10 cellular contexts compared by ENCODE assay signal in genomic region chr1:226733876-226734414, GRCh38. TPM values are rescaled to one million over a fixed set of nuclear protein-coding genes. Genes with fewer than 3 reads are reported as not detected.
DNase-seq lines count a peak whose midpoint lies in the region; ATAC-seq and TF ChIP-seq lines count a peak whose summit lies in the region.
"Had no signal": no experiment of that assay in that cellular context is flagged by ENCODE, and none has a peak within 500 bp of the region (broad histone marks: within the 10 kb centered on the region; RNA-seq: fewer than 3 reads in every experiment).

No MANE protein-coding gene starts in this region.

- H3K4ac ChIP-seq in IMR-90 (ENCODE audit: low read depth, low read length), result no peak overlapping the region

- no peak overlapping the region for H2BK20ac ChIP-seq in IMR-90 (ENCODE audit: low read depth, low read length)

- no peaks in the 10 kb centered on the region for H3K9me1 ChIP-seq in IMR-90 (ENCODE audit: insufficient read depth, low read length)

- TF ChIP-seq CTCF in IMR-90 (conservative IDR thresholded peaks at IDR 0.05; ENCODE audit: low read depth, low read length) (no peak), nephron (IDR thresholded peaks at IDR 0.05; ENCODE audit: unreplicated experiment in 3 of 3) (no peak)

- DNase-seq in IMR-90 (peak; percentile 41), H4 (ENCODE audit: low spot score) (no peak), RKO (ENCODE audit: low spot score) (no peak), 8988T (no peak), HAP-1 (ENCODE audit: low spot score in 2 of 2) (no peak)
- DNase-seq: H7, NCI-H146 had no signal

- H4K5ac ChIP-seq in IMR-90 (ENCODE audit: low read depth, low read length), result no peak overlapping the region

- no peak overlapping the region for H4K8ac ChIP-seq in IMR-90 (ENCODE audit: low read depth in 2 of 2, low read length in 2 of 2)

- H3K4me2 ChIP-seq in BLaER1 treated with 17β-estradiol and CSF1 and Interleukin-3, amounts not matched to agents 10 nM and 100 nM, result peak overlapping the region; percentile 92 to 100 (median 98)
- H3K4me2 ChIP-seq in IMR-90 (ENCODE audit: low read depth, low read length), result no peak overlapping the region

- POLR2A ChIA-PET in IMR-90 (lab: Charles Lee; ENCODE audit: unreplicated experiment), result no interaction called here

- peak overlapping the region in 4 of 10 experiments; percentile 30 to 38 (median 36); a peak in 7 of 20 replicates for H3K4me3 ChIP-seq in BLaER1 treated with 17β-estradiol and CSF1 and Interleukin-3, amounts not matched to agents 10 nM and 100 nM
- H3K4me3 ChIP-seq in IMR-90 (ENCODE audit: insufficient read depth, low read depth, low read length) (no peak overlapping the region), HAP-1 (no peak overlapping the region)

- peaks cover 49 to 73% (median 63%) of the 10 kb centered on the region in 10 experiments for H3K4me1 ChIP-seq in BLaER1 treated with 17β-estradiol and CSF1 and Interleukin-3, amounts not matched to agents 10 nM and 100 nM
- H3K4me1 ChIP-seq in IMR-90 (ENCODE audit: control insufficient read depth, insufficient read depth, low read length) (peaks cover 2% of the 10 kb centered on the region; the same call in 1 of the 2 replicates), HAP-1 (peaks cover 17% of the 10 kb centered on the region)

- H3K18ac ChIP-seq in IMR-90 (ENCODE audit: low read depth, low read length), result no peak overlapping the region

- no TSS peak for BruUV-seq in IMR-90 (replicated peaks; lab: Mats Ljungman, UMichigan)

- H3K36me3 ChIP-seq in BLaER1 treated with 17β-estradiol and CSF1 and Interleukin-3, amounts not matched to agents 10 nM and 100 nM, result peaks cover 10 to 60% (median 42%) of the 10 kb centered on the region in 11 experiments; a peak in 20 of 22 replicates
- H3K36me3 ChIP-seq in IMR-90 (ENCODE audit: control insufficient read depth, insufficient read depth, low read length) (peaks cover 10% of the 10 kb centered on the region; the same call in 1 of the 2 replicates), HAP-1 (replicated peaks) (peaks cover 20% of the 10 kb centered on the region)

- ATAC-seq in IMR-90 (ENCODE audit: low read depth), result no peak

- H4K91ac ChIP-seq in IMR-90 (ENCODE audit: insufficient read depth, low read depth, low read length), result no peak overlapping the region

- no peaks in the 10 kb centered on the region; a peak in 1 of 22 replicates for H3K27me3 ChIP-seq in BLaER1 treated with 17β-estradiol and CSF1 and Interleukin-3, amounts not matched to agents 10 nM and 100 nM
- H3K27me3 ChIP-seq in IMR-90 (ENCODE audit: control insufficient read depth, insufficient read depth, low read length), result no peaks in the 10 kb centered on the region; the same call in 1 of the 2 replicates
- H3K27me3 ChIP-seq in HAP-1 (ENCODE audit: low read depth), result no peaks in the 10 kb centered on the region

- no peak overlapping the region for H3K14ac ChIP-seq in IMR-90 (replicated peaks; ENCODE audit: low read depth, low read length)

- H3K27ac Mint-ChIP-seq in nephron, result peak overlapping the region in 1 of 3 experiments; percentile 71

- no peak overlapping the region for H2AFZ ChIP-seq in IMR-90 (replicated peaks; ENCODE audit: low read length, poor library complexity)

- no peak for TF ChIP-seq RAD21 in IMR-90 (IDR thresholded peaks at IDR 0.05; ENCODE audit: low read length)

- H4K20me1 ChIP-seq in BLaER1 treated with 17β-estradiol and CSF1 and Interleukin-3, amounts not matched to agents 10 nM and 100 nM, result peaks cover 34 to 79% (median 50%) of the 10 kb centered on the region in 11 experiments
- no peaks in the 10 kb centered on the region; the same call in 1 of the 2 replicates for H4K20me1 ChIP-seq in IMR-90 (ENCODE audit: insufficient read depth, low read length)

- no peaks in the 10 kb centered on the region; a peak in 2 of 4 replicates for H3K79me1 ChIP-seq in IMR-90 (ENCODE audit: low read depth in 1 of 2, low read length in 2 of 2)

- H3K56ac ChIP-seq in IMR-90 (ENCODE audit: extremely low read depth, insufficient read depth, low read length), result no peak overlapping the region

- peaks cover 11% of the 10 kb centered on the region for H3K27me3 Mint-ChIP-seq in nephron (ENCODE audit: low read depth)

- H3K9me3 Mint-ChIP-seq in nephron, result no peaks in the 10 kb centered on the region

- no peak overlapping the region for H2AK9ac ChIP-seq in IMR-90 (replicated peaks; ENCODE audit: low read depth, low read length, poor library complexity)

- peak overlapping the region; percentile 1 to 38 (median 1) for H3K4me3 Mint-ChIP-seq in nephron

- 100% methylated on average over 1 of the region's 5 CpGs; no CpG with 5 or more reads in 1 of the 2 experiments for WGBS in IMR-90 (ENCODE audit: extremely low coverage in 2 of 2, insufficient read length in 1 of 2), 2 experiments

- H3K9ac ChIP-seq in BLaER1 treated with 17β-estradiol and CSF1 and Interleukin-3, amounts not matched to agents 10 nM and 100 nM, result peak overlapping the region in 5 of 11 experiments; percentile 16 to 62 (median 37); a peak in 6 of 22 replicates
- H3K9ac ChIP-seq in IMR-90 (ENCODE audit: low read depth, low read length), result no peak overlapping the region

- no peak overlapping the region for H2BK15ac ChIP-seq in IMR-90 (ENCODE audit: low read depth, low read length)

- TF ChIP-seq POLR2A in IMR-90 (IDR thresholded peaks at IDR 0.05; ENCODE audit: low read depth, low read length), result no peak

- in situ Hi-C loops in IMR-90 (cut with MboI; ENCODE audit: low sequenced_read_pairs) (loop anchor here (10.0 kb wide), 1 partner anchor 99 kb away; no protein-coding TSS in a partner anchor), HAP-1 (cut with MboI; ENCODE audit: low sequenced_read_pairs) (no loop called here)

- no peak overlapping the region for H2BK120ac ChIP-seq in IMR-90 (ENCODE audit: low read depth, low read length)

- no peak overlapping the region for H3K27ac ChIP-seq in BLaER1 treated with 17β-estradiol and CSF1 and Interleukin-3, amounts not matched to agents 10 nM and 100 nM
- H3K27ac ChIP-seq in IMR-90 (ENCODE audit: insufficient read depth, low read length) (no peak overlapping the region), cingulate gyrus (ENCODE audit: low read depth, low read length) (peak overlapping the region; percentile 29)

- no peak overlapping the region for H3K23ac ChIP-seq in IMR-90 (ENCODE audit: low read depth, low read length)

- H2AK5ac ChIP-seq in IMR-90 (ENCODE audit: low read depth, low read length), result no peak overlapping the region

- H3K36me3 Mint-ChIP-seq in nephron (ENCODE audit: low read depth), result peaks cover 29% of the 10 kb centered on the region

- dilution Hi-C loops in IMR-90 (cut with HindIII; ENCODE audit: low sequenced_read_pairs, unreplicated experiment), result no loop called here

- no peak overlapping the region for H2BK5ac ChIP-seq in IMR-90 (ENCODE audit: low read depth, low read length, poor library complexity, severe bottlenecking)

- no peaks in the 10 kb centered on the region for H3K9me3 ChIP-seq in BLaER1 treated with 17β-estradiol and CSF1 and Interleukin-3, amounts not matched to agents 10 nM and 100 nM (replicated peaks in 1 of 11)
- H3K9me3 ChIP-seq in IMR-90 (ENCODE audit: control insufficient read depth, insufficient read depth, low read length) (no peaks in the 10 kb centered on the region), HAP-1 (no peaks in the 10 kb centered on the region)

- CTCF ChIA-PET in IMR-90 (lab: Yijun Ruan, JAX), result no interaction called here

- intact Hi-C loops in IMR-90 (cut with micrococcal nuclease), result no loop called here

- peaks cover 20% of the 10 kb centered on the region for H3K4me1 Mint-ChIP-seq in nephron

TF ChIP-seq in IMR-90, 13 proteins besides CTCF, POLR2A, EP300 and RAD21:
- TF ChIP-seq MAZ (IDR thresholded peaks at IDR 0.05; ENCODE audit: borderline replicate concordance, low read depth, low read length), result no peak
- no peak for TF ChIP-seq RFX5 (IDR thresholded peaks at IDR 0.05; ENCODE audit: low read depth, low read length)
- no peak for TF ChIP-seq RCOR1 (IDR thresholded peaks at IDR 0.05; ENCODE audit: insufficient replicate concordance, low read length)

RNA-seq across cellular contexts. Expression of gene ITPKB, which starts 5.1 kb away (rescaled TPM):
- total RNA-seq in IMR-90 (2012; rRNA removed), result 0.72 and 0.83 TPM in 2 replicates
- 1.3 and 1.4 TPM in 2 replicates for polyA plus RNA-seq in IMR-90 (2012; rRNA removed)
- polyA plus RNA-seq in IMR-90 (2012; cell fraction: cytosol; rRNA removed), result 0.87 and 1.7 TPM in 2 replicates
- polyA plus RNA-seq in IMR-90 (2012; cell fraction: nucleus; rRNA removed; ENCODE audit: low replicate concordance), result 1.9 and 2.6 TPM in 2 replicates
- total RNA-seq in H4 (2014; rRNA removed; shearing (Covaris generic)), result 1.9 and 2.1 TPM in 2 replicates
